ENCODE assay signal across 8 cellular contexts in genomic region chr4:105146286-105147219, GRCh38. TPM values are rescaled to one million over a fixed set of nuclear protein-coding genes. Genes with fewer than 3 reads are reported as not detected.
DNase-seq lines count a peak whose midpoint lies in the region; ATAC-seq and TF ChIP-seq lines count a peak whose summit lies in the region.

TSS of gene TET2 (plus strand) at chr4:105146876. CDS start at chr4:105233943, 87,067 bp downstream.

- POLR2A ChIA-PET in activated CD4-positive, alpha-beta T cell treated with anti-CD3 and anti-CD28 coated beads for 36 hours (lab: Charles Lee), result interaction anchor here (0.6 to 1.3 kb wide), 4 partner anchors 9 to 327 kb away, joined by 3 read pairs; partner anchors contain the start of gene PPA2

- TF ChIP-seq POLR2A in GM19099 (IDR thresholded peaks at IDR 0.05; ENCODE audit: extremely low read depth, insufficient read length, low read depth), result peak; percentile 64

- peaks cover 40% of the 10 kb centered on the region for H3K4me1 Mint-ChIP-seq in activated CD4-positive, alpha-beta T cell treated with anti-CD3 and anti-CD28 coated beads for 36 hours
- H3K4me1 Mint-ChIP-seq in chondrocyte (ENCODE audit: low read depth), result peaks cover 39% of the 10 kb centered on the region

- CTCF ChIA-PET in activated CD4-positive, alpha-beta T cell treated with anti-CD3 and anti-CD28 coated beads for 36 hours (lab: Charles Lee), result interaction anchor here (0.9 to 1.2 kb wide), 2 partner anchors 325 to 327 kb away, joined by 4 to 5 read pairs; partner anchors contain the start of gene PPA2

- ATAC-seq in HG03354 (IDR thresholded peaks at IDR 0.05; ENCODE audit: poor library complexity, severe bottlenecking, unreplicated experiment), result peak; percentile 81
- peak; percentile 87 for ATAC-seq in activated CD4-positive, alpha-beta T cell treated with anti-CD3 and anti-CD28 coated beads for 36 hours

- no peak for TF ChIP-seq CTCF in AG09309 (IDR thresholded peaks at IDR 0.05; ENCODE audit: control insufficient read depth, insufficient read depth, low read depth, low read length, missing control alignments)
- no peak for TF ChIP-seq CTCF in chondrocyte (IDR thresholded peaks at IDR 0.05)

- peak within 1 kb of the TSS; percentile 97 for H3K4me3 Mint-ChIP-seq in activated CD4-positive, alpha-beta T cell treated with anti-CD3 and anti-CD28 coated beads for 36 hours
- peak within 1 kb of the TSS; percentile 88 for H3K4me3 Mint-ChIP-seq in chondrocyte (ENCODE audit: unreplicated experiment)

- intact Hi-C loops in activated CD4-positive, alpha-beta T cell treated with anti-CD3 and anti-CD28 coated beads for 36 hours (cut with DNase I, micrococcal nuclease), result loop anchor here (1.0 to 5.0 kb wide), 11 partner anchors 8 to 1170 kb away; partner anchors contain the start of genes AIMP1 (in 1 of the 2) and TBCK (in 1 of the 2)

- no peaks in the 10 kb centered on the region for H3K27me3 Mint-ChIP-seq in activated CD4-positive, alpha-beta T cell treated with anti-CD3 and anti-CD28 coated beads for 36 hours
- no peaks in the 10 kb centered on the region for H3K27me3 Mint-ChIP-seq in chondrocyte (ENCODE audit: low read depth)

- peak; percentile 46 for DNase-seq in AG09309 (ENCODE audit: low read depth)
- DNase-seq in NCI-H460 (ENCODE audit: extremely low read depth, low read depth), result peak; percentile 69
- peak; percentile 91 for DNase-seq in activated CD4-positive, alpha-beta T cell treated with anti-CD3 and anti-CD28 coated beads for 36 hours
- DNase-seq in chondrocyte (ENCODE audit: low spot score), result peak; percentile 83
- peak; percentile 79 for DNase-seq in kidney glomerular epithelial cell (lab: John Stamatoyannopoulos, UW)
- DNase-seq in stimulated activated CD4-positive, alpha-beta T cell treated with anti-CD3 and anti-CD28 coated beads, Interleukin-15, amount 100 ng/mL, for 24 hours, result peak; percentile 87

- peaks cover 20% of the 10 kb centered on the region for H3K36me3 Mint-ChIP-seq in activated CD4-positive, alpha-beta T cell treated with anti-CD3 and anti-CD28 coated beads for 36 hours (ENCODE audit: low read depth)
- no peaks in the 10 kb centered on the region for H3K36me3 Mint-ChIP-seq in chondrocyte (ENCODE audit: low read depth)

- no peaks in the 10 kb centered on the region for H3K9me3 Mint-ChIP-seq in activated CD4-positive, alpha-beta T cell treated with anti-CD3 and anti-CD28 coated beads for 36 hours (ENCODE audit: low read depth)
- no peaks in the 10 kb centered on the region for H3K9me3 Mint-ChIP-seq in chondrocyte (ENCODE audit: low read depth)

- H3K4me3 ChIP-seq in AG09309 (ENCODE audit: control insufficient read depth, low read depth, low read length), result peak within 1 kb of the TSS; percentile 59

- H3K27ac Mint-ChIP-seq in activated CD4-positive, alpha-beta T cell treated with anti-CD3 and anti-CD28 coated beads for 36 hours, result peak within 1 kb of the TSS; percentile 98
- peak within 1 kb of the TSS; percentile 84 for H3K27ac Mint-ChIP-seq in chondrocyte (ENCODE audit: unreplicated experiment)

RNA-seq across cellular contexts. Expression of gene TET2, which starts in this region (rescaled TPM):
- 8.7 and 9.9 TPM in 2 replicates for total RNA-seq in NCI-H460 (2014; rRNA removed; shearing (Covaris generic))
- 2.7 and 4.6 TPM in 2 replicates for polyA plus RNA-seq in NCI-H460 (2014; cell fraction: nucleus; rRNA removed)
- 10 to 100 TPM; 35.0 to 40.6 TPM for total RNA-seq in activated CD4-positive, alpha-beta T cell treated with anti-CD3 and anti-CD28 coated beads for 36 hours
- total RNA-seq in chondrocyte, result 19.6 to 28.4 TPM (median 19.6 TPM) in 3 replicates

Comparison
In these comparisons a context has a peak if more than half of its experiments do, and no peak if none do; other contexts are left out.
1. Peak in every context shown above with its lines: DNase-seq, ATAC-seq and H3K4me3 ChIP-seq.